In genomic region chr3:143605661-143605950, GRCh38 we compare ENCODE assay signal across 28 cellular contexts.
DNase-seq lines count a peak whose midpoint lies in the region; ATAC-seq and TF ChIP-seq lines count a peak whose summit lies in the region.
"Had no signal": no experiment of that assay in that cellular context is flagged by ENCODE, and none has a peak within 500 bp of the region (broad histone marks: within the 10 kb centered on the region; RNA-seq: fewer than 3 reads in every experiment).

No MANE protein-coding gene starts in this region.

- peaks cover 16% of the 10 kb centered on the region for H3K4me1 Mint-ChIP-seq in WTC11

- no peak overlapping the region for H3K27ac ChIP-seq in ACC112 (ENCODE audit: low read depth, low read length)
- H3K27ac ChIP-seq in OCI-LY1 (ENCODE audit: low read depth, low read length, poor library complexity, severe bottlenecking), result peak overlapping the region; percentile 89
- H3K27ac ChIP-seq: sigmoid colon, tibial nerve had no signal

- H3K36me3 ChIP-seq in ACC112 (ENCODE audit: insufficient read depth, low read length) (no peaks in the 10 kb centered on the region), OCI-LY1 (ENCODE audit: insufficient read depth, low read length) (no peaks in the 10 kb centered on the region)
- H3K36me3 ChIP-seq: sigmoid colon, tibial nerve had no signal

- no peaks in the 10 kb centered on the region for H3K9me2 ChIP-seq in OCI-LY1 (ENCODE audit: low read depth, low read length)

- no peaks in the 10 kb centered on the region for H3K9me3 ChIP-seq in OCI-LY1 (ENCODE audit: low read length)
- H3K9me3 ChIP-seq: sigmoid colon, tibial nerve had no signal

- ATAC-seq in GM19463 (IDR thresholded peaks at IDR 0.05; ENCODE audit: unreplicated experiment) (peak; percentile 6), HG02870 (IDR thresholded peaks at IDR 0.05; ENCODE audit: unreplicated experiment) (peak; percentile 31), GM21825 (IDR thresholded peaks at IDR 0.05; ENCODE audit: unreplicated experiment) (no peak), WTC11 (no peak)
- ATAC-seq: activated CD8-positive, alpha-beta T cell treated with anti-CD3 and anti-CD28 coated beads, Interleukin-2, amount 10 ng/mL, durations not matched to agents 7 days and 5 days; Panc1 had no signal

- no peak for DNase-seq in activated CD4-positive, CD25-positive, alpha-beta regulatory T cell (lab: John Stamatoyannopoulos, UW)
- DNase-seq in NCI-H1930 (lab: John Stamatoyannopoulos, UW) (no peak), WTC11 (ENCODE audit: low spot score) (no peak)
- DNase-seq: 8988T; activated CD4-positive, CD25-positive, alpha-beta regulatory T cell treated with anti-CD3 and anti-CD28 coated beads, Interleukin-2, amount 50 U/mL, for 72 hours; activated CD8-positive, alpha-beta T cell treated with anti-CD3 and anti-CD28 coated beads, Interleukin-2, amount 10 ng/mL, durations not matched to agents 7 days and 5 days; activated gamma-delta T cell; activated T-cell treated with anti-CD3 and anti-CD28 coated beads for 4 hours; AML-193; glutamatergic neuron; GOT3; MM.1S; NCI-H1436; NCI-H510A; SHP77 treated with DMSO at 0.1 percent for 48 hours; sigmoid colon; stimulated activated CD8-positive, alpha-beta memory T cell treated with anti-CD3 and anti-CD28 coated beads, Interleukin-4, amount 100 ng/mL, for 48 hours; SW 1271 had no signal

- TF ChIP-seq CTCF in OCI-LY1 (IDR thresholded peaks at IDR 0.05; ENCODE audit: low read length) (no peak), WTC11 (IDR thresholded peaks at IDR 0.05) (no peak)

- no peaks in the 10 kb centered on the region for H3F3A ChIP-seq in OCI-LY1 (ENCODE audit: insufficient read depth, low read length)

- peak overlapping the region; percentile 39 for H3K4me2 ChIP-seq in OCI-LY1 (ENCODE audit: low read length)

- H3K9ac ChIP-seq in OCI-LY1 (ENCODE audit: low read length), result peak overlapping the region; percentile 13

- no peaks in the 10 kb centered on the region for H4K20me1 ChIP-seq in OCI-LY1 (ENCODE audit: insufficient read depth, low read length)

- H2AFZ ChIP-seq in ACC112 (ENCODE audit: low read length, unreplicated experiment) (peak overlapping the region; percentile 29), OCI-LY1 (ENCODE audit: low read length) (peak overlapping the region; percentile 43; the same call in 1 of the 2 replicates)

- H3K79me2 ChIP-seq in ACC112 (ENCODE audit: control insufficient read depth, insufficient read depth, low read length, unreplicated experiment) (no peaks in the 10 kb centered on the region), OCI-LY1 (ENCODE audit: insufficient read depth, low read length) (no peaks in the 10 kb centered on the region)

- peaks cover 22% of the 10 kb centered on the region for H3K4me1 ChIP-seq in ACC112 (ENCODE audit: control insufficient read depth, insufficient read depth, low read length, unreplicated experiment)
- peaks cover 49% of the 10 kb centered on the region for H3K4me1 ChIP-seq in OCI-LY1 (ENCODE audit: insufficient read depth, low read length, severe bottlenecking)
- H3K4me1 ChIP-seq: sigmoid colon had no signal

- no peak overlapping the region for H3K4me3 Mint-ChIP-seq in WTC11
- H3K4me3 Mint-ChIP-seq: activated CD8-positive, alpha-beta T cell treated with anti-CD3 and anti-CD28 coated beads, Interleukin-2, amount 10 ng/mL, durations not matched to agents 7 days and 5 days; brain had no signal

- CTCF ChIA-PET in WTC11 (lab: Charles Lee), result no interaction called here

- H3K4me3 ChIP-seq in ACC112 (ENCODE audit: low read depth, low read length) (no peak overlapping the region), OCI-LY1 (ENCODE audit: low read depth, low read length, poor library complexity, severe bottlenecking) (no peak overlapping the region)
- H3K4me3 ChIP-seq: lung, sigmoid colon, tibial nerve had no signal

- no peaks in the 10 kb centered on the region for H3K27me3 Mint-ChIP-seq in WTC11 (ENCODE audit: low read depth)
- H3K27me3 Mint-ChIP-seq: brain had no signal

- H3K27ac Mint-ChIP-seq in WTC11, result no peak overlapping the region
- H3K27ac Mint-ChIP-seq: activated CD8-positive, alpha-beta T cell treated with anti-CD3 and anti-CD28 coated beads, Interleukin-2, amount 10 ng/mL, durations not matched to agents 7 days and 5 days; progenitor cell of endocrine pancreas had no signal

- H3K27me3 ChIP-seq in ACC112 (ENCODE audit: insufficient read depth, low read length), result no peaks in the 10 kb centered on the region
- H3K27me3 ChIP-seq in OCI-LY1 (ENCODE audit: insufficient read depth, low read length), result no peaks in the 10 kb centered on the region
- H3K27me3 ChIP-seq: sigmoid colon, tibial nerve had no signal

- POLR2A ChIA-PET in WTC11 (lab: Charles Lee), result no interaction called here

- H3K36me3 Mint-ChIP-seq in WTC11, result no peaks in the 10 kb centered on the region
- H3K36me3 Mint-ChIP-seq: brain had no signal

- peaks cover 9% of the 10 kb centered on the region for H3K9me3 Mint-ChIP-seq in WTC11
- H3K9me3 Mint-ChIP-seq: brain had no signal

TF ChIP-seq in WTC11, 78 proteins besides CTCF, POLR2A, EP300 and RAD21:
- TF ChIP-seq GTF2I (CRISPR knock-in tag; conservative IDR thresholded peaks at IDR 0.05) (no peak), PRRX2 (CRISPR knock-in tag; IDR thresholded peaks at IDR 0.05) (no peak), ZNF263 (CRISPR knock-in tag; IDR thresholded peaks at IDR 0.05; ENCODE audit: low read depth) (no peak), E2F5 (CRISPR knock-in tag; IDR thresholded peaks at IDR 0.05) (no peak), MYBL2 (CRISPR knock-in tag; IDR thresholded peaks at IDR 0.05) (no peak), MAX (CRISPR knock-in tag; IDR thresholded peaks at IDR 0.05) (no peak), E2F1 (CRISPR knock-in tag; IDR thresholded peaks at IDR 0.05) (no peak), MXD4 (CRISPR knock-in tag; IDR thresholded peaks at IDR 0.05; ENCODE audit: borderline replicate concordance) (no peak)

Comparison
In these comparisons a context has a peak if more than half of its experiments do, and no peak if none do; other contexts are left out.
1. ATAC-seq: peak in GM19463 (single experiment) and HG02870 (single experiment); none in GM21825 (single experiment) and WTC11 (single experiment).